In the genomic region with DNA sequence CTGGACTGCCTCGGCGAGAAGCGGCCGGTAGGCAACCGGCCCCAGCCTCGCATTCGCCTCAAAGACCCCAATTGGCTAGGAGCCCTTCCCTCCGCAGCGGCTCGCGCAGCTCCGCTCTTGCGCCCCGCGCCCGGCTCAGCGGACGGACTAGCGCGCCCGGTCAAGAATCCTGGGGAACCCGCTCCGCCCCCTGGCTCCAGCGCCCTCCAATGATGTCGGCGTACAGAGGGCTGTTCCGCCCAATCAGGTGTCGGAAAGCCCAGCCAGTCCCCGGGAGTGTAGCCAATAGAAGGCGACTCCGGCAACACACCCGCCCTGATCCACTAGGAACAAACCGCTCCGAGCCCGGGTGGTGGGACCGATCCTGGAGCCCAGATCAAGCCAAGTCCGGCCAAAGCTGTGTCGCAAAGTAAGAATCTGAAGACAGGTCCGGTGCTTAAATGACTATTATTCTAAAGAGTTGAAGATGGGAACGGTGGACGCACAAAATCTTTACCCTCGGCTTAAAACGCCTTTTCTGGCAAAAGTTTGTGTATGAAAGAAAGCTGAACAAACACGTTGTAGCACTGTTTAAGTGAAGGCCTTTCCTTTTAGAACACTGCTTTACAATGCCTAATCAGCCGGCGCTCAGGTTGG, we compare ENCODE assay signal across 8 cellular contexts.
DNase-seq lines count a peak whose midpoint lies in the region; ATAC-seq, FAIRE-seq and TF ChIP-seq lines count a peak whose summit lies in the region.

No MANE protein-coding gene starts in this region.

- peak overlapping the region; percentile 48 to 75 for H3K4me3 Mint-ChIP-seq in stimulated activated naive CD8-positive, alpha-beta T cell treated with anti-CD3 and anti-CD28 coated beads, Interleukin-15, amount 100 ng/mL, for 72 hours

- FAIRE-seq in endometrium (lab: Jason Lieb, UNC) = peak; percentile 91

- DNase-seq in COLO829 (ENCODE audit: low spot score) = peak; percentile 86
- DNase-seq in HS-5 (ENCODE audit: low read depth) = peak; percentile 81
- DNase-seq in SKM-1 treated with dmso at 0.1 percent for 144 hours (lab: John Stamatoyannopoulos, UW; ENCODE audit: unreplicated experiment) = peak; percentile 72
- DNase-seq in lower lobe of right lung = peak; percentile 95
- peak in 1 of 2 donors; percentile 30 for DNase-seq in stimulated activated naive CD8-positive, alpha-beta T cell treated with anti-CD3 and anti-CD28 coated beads, Interleukin-15, amount 100 ng/mL, for 72 hours
- no peak for DNase-seq in NOMO-1 treated with dmso at 0.1 percent for 144 hours (lab: John Stamatoyannopoulos, UW; ENCODE audit: unreplicated experiment)

- H3K27ac Mint-ChIP-seq in stimulated activated naive CD8-positive, alpha-beta T cell treated with anti-CD3 and anti-CD28 coated beads, Interleukin-15, amount 100 ng/mL, for 72 hours = no peak overlapping the region

- intact Hi-C loops in lower lobe of right lung (cut with DNase I) = no loop called here

- ATAC-seq in GM19438 (IDR thresholded peaks at IDR 0.05; ENCODE audit: low read depth, unreplicated experiment) (peak; percentile 80), lower lobe of right lung (peak; percentile 99)
- ATAC-seq in stimulated activated naive CD8-positive, alpha-beta T cell treated with anti-CD3 and anti-CD28 coated beads, Interleukin-15, amount 100 ng/mL, for 72 hours = peak; percentile 84

- H3K36me3 ChIP-seq in lower lobe of right lung = peaks cover 14% of the 10 kb centered on the region

- no peaks in the 10 kb centered on the region for H3K9me3 ChIP-seq in lower lobe of right lung

- peaks cover 19% of the 10 kb centered on the region for H3K4me1 ChIP-seq in lower lobe of right lung

- no peaks in the 10 kb centered on the region for H3K9me3 Mint-ChIP-seq in stimulated activated naive CD8-positive, alpha-beta T cell treated with anti-CD3 and anti-CD28 coated beads, Interleukin-15, amount 100 ng/mL, for 72 hours

- peaks cover 6% of the 10 kb centered on the region for H3K4me1 Mint-ChIP-seq in stimulated activated naive CD8-positive, alpha-beta T cell treated with anti-CD3 and anti-CD28 coated beads, Interleukin-15, amount 100 ng/mL, for 72 hours

- no peaks in the 10 kb centered on the region for H3K27me3 ChIP-seq in lower lobe of right lung (ENCODE audit: low read depth)

- TF ChIP-seq CTCF in lower lobe of right lung (IDR thresholded peaks at IDR 0.05) = no peak

- H3K4me3 ChIP-seq in lower lobe of right lung = peak overlapping the region; percentile 81

- peaks cover 68% of the 10 kb centered on the region for H3K27me3 Mint-ChIP-seq in stimulated activated naive CD8-positive, alpha-beta T cell treated with anti-CD3 and anti-CD28 coated beads, Interleukin-15, amount 100 ng/mL, for 72 hours

- H3K27ac ChIP-seq in lower lobe of right lung = peak overlapping the region; percentile 94
